In genomic region chr3:14574183-14574582, GRCh38 we compare ENCODE assay signal across 27 cellular contexts. TPM values are rescaled to one million over a fixed set of nuclear protein-coding genes. Genes with fewer than 3 reads are reported as not detected.
"Had no signal": no experiment of that assay in that cellular context is flagged by ENCODE, and none has a peak within 500 bp of the region (broad histone marks: within the 10 kb centered on the region; RNA-seq: fewer than 3 reads in every experiment).

No MANE protein-coding gene starts in this region.

- H3K27ac Mint-ChIP-seq: mesothelial cell of epicardium had no signal

- H3K9me3 ChIP-seq: esophagus muscularis mucosa, gastrocnemius medialis, heart right ventricle, left lung, lower lobe of right lung, mucosa of descending colon had no signal

- DNase-seq: dermis blood vessel endothelial cell; dorsolateral prefrontal cortex; effector CD4-positive, alpha-beta T cell; effector memory CD4-positive, alpha-beta T cell; foreskin melanocyte; gastrocnemius medialis; glutamatergic neuron; head of caudate nucleus; heart right ventricle; hippocampal formation; left cardiac atrium; left ventricle myocardium superior; lower lobe of right lung; mesenchymal stem cell; mucosa of descending colon; naive B cell had no signal

- FAIRE-seq: colon, endothelial cell of umbilical vein, islet of Langerhans, keratinocyte had no signal

- ATAC-seq: gastrocnemius medialis, heart right ventricle, left cardiac atrium, left lung, left ventricle myocardium superior, mucosa of descending colon had no signal

- H3K27ac ChIP-seq: coronary artery, dorsolateral prefrontal cortex, esophagus muscularis mucosa, gastrocnemius medialis, heart right ventricle, left lung, lower lobe of right lung had no signal

- H3K4me3 Mint-ChIP-seq: mesothelial cell of epicardium had no signal

- H3K36me3 Mint-ChIP-seq: mesothelial cell of epicardium, naive B cell had no signal

- H3K4me1 Mint-ChIP-seq: mesothelial cell of epicardium, naive B cell had no signal

- H3K4me1 ChIP-seq: esophagus muscularis mucosa, gastrocnemius medialis, heart right ventricle, left lung, lower lobe of right lung had no signal

- H3K36me3 ChIP-seq: esophagus muscularis mucosa, gastrocnemius medialis, heart right ventricle, left lung, lower lobe of right lung had no signal

- H3K4me3 ChIP-seq: coronary artery, dorsolateral prefrontal cortex, esophagus muscularis mucosa, gastrocnemius medialis, heart right ventricle, left lung, lower lobe of right lung, mucosa of descending colon had no signal

- H3K27me3 ChIP-seq: dorsolateral prefrontal cortex, gastrocnemius medialis had no signal

RNA-seq across cellular contexts. Expression of gene GRIP2, which starts 34.0 kb away (rescaled TPM):
- total RNA-seq: endothelial cell of umbilical vein, epithelial cell of proximal tubule, kidney epithelial cell, lung microvascular endothelial cell had no signal
- polyA plus RNA-seq: endothelial cell of umbilical vein had no signal
